In the genomic region with DNA sequence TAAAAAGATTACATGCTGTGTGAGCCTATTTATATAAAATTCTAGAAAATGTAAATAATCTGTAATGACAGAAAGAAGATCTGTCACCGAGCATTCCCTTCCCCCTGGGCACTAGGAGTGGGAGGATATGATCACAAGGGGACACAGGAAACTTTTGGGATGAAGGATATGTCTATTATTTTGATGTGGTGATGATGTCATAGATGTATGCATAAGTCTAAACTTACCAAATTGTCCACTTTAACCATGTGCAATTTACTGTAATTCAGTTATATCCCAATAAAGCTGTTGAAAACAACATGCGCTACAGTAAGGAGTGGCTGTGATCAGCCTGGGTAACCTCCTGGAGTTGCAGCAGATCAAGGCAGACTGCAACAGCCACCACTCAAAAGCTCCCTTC, we compare ENCODE assay signal across 29 cellular contexts.
"Had no signal": no experiment of that assay in that cellular context is flagged by ENCODE, and none has a peak within 500 bp of the region (broad histone marks: within the 10 kb centered on the region; RNA-seq: fewer than 3 reads in every experiment).

No MANE protein-coding gene starts in this region.

- H3K27ac ChIP-seq: colonic mucosa, coronary artery, dorsolateral prefrontal cortex, epithelial cell of prostate, esophagus muscularis mucosa, esophagus squamous epithelium, foreskin keratinocyte, gastrocnemius medialis, gastroesophageal sphincter, heart left ventricle, heart right ventricle had no signal

- H3K9me3 ChIP-seq: colonic mucosa had no signal

- H3K36me3 ChIP-seq: colonic mucosa, esophagus muscularis mucosa, gastrocnemius medialis, gastroesophageal sphincter, heart left ventricle, heart right ventricle had no signal

- FAIRE-seq: colon, endometrium, endothelial cell of umbilical vein, frontal cortex had no signal

- H3K4me1 Mint-ChIP-seq: endodermal cell had no signal

- H3K9me3 Mint-ChIP-seq: effector memory CD8-positive, alpha-beta T cell had no signal

- ATAC-seq: effector memory CD8-positive, alpha-beta T cell; esophagus mucosa; foreskin keratinocyte; gastrocnemius medialis; gastroesophageal sphincter; heart left ventricle; heart right ventricle had no signal

- H3K27me3 ChIP-seq: colonic mucosa, dorsolateral prefrontal cortex, esophagus muscularis mucosa, esophagus squamous epithelium, gastrocnemius medialis, gastroesophageal sphincter, heart left ventricle had no signal

- H3K27ac Mint-ChIP-seq: dendritic cell treated with granulocyte-macrophage colony-stimulating factor and Interleukin-4, amounts not matched to agents 40 ng/mL and 50 ng/mL, for 4 days; effector memory CD8-positive, alpha-beta T cell; endodermal cell had no signal

- DNase-seq: colonic mucosa; cortex of kidney; dermis blood vessel endothelial cell; dorsolateral prefrontal cortex; effector CD4-positive, alpha-beta T cell; effector CD8-positive, alpha-beta T cell; effector memory CD4-positive, alpha-beta T cell; effector memory CD8-positive, alpha-beta T cell; endodermal cell; erythroblast; esophagus squamous epithelium; foreskin fibroblast; foreskin keratinocyte; foreskin melanocyte; gastrocnemius medialis; glutamatergic neuron; head of caudate nucleus; heart left ventricle; heart right ventricle had no signal

- H3K4me3 Mint-ChIP-seq: dendritic cell treated with granulocyte-macrophage colony-stimulating factor and Interleukin-4, amounts not matched to agents 40 ng/mL and 50 ng/mL, for 4 days; effector memory CD8-positive, alpha-beta T cell; endodermal cell had no signal

- H3K4me3 ChIP-seq: colonic mucosa, coronary artery, dorsolateral prefrontal cortex, esophagus muscularis mucosa, esophagus squamous epithelium, gastrocnemius medialis, gastroesophageal sphincter, heart left ventricle, heart right ventricle had no signal

- H3K4me1 ChIP-seq: colonic mucosa, esophagus muscularis mucosa, esophagus squamous epithelium, foreskin keratinocyte, gastrocnemius medialis, gastroesophageal sphincter had no signal
